In genomic region chr13:44218501-44219240, GRCh38 we compare ENCODE assay signal across 12 cellular contexts.
A peak's percentile ranks its signal among the peaks of the same experiment; 100 is the strongest.
DNase-seq lines count a peak whose midpoint lies in the region; ATAC-seq and TF ChIP-seq lines count a peak whose summit lies in the region.
"Had no signal": no experiment of that assay in that cellular context is flagged by ENCODE, and none has a peak within 500 bp of the region (broad histone marks: within the 10 kb centered on the region; RNA-seq: fewer than 3 reads in every experiment).

No MANE protein-coding gene starts in this region.

- peak overlapping the region; percentile 62 to 86 (median 78) for H3K27ac ChIP-seq in esophagus muscularis mucosa (replicated peaks in 1 of 4)
- no peak overlapping the region for H3K27ac ChIP-seq in GM23248

- no peaks in the 10 kb centered on the region for H3K9me3 ChIP-seq in esophagus muscularis mucosa
- H3K9me3 ChIP-seq in GM23248 (ENCODE audit: low read depth), result no peaks in the 10 kb centered on the region

- H3K4me3 Mint-ChIP-seq in activated naive CD4-positive, alpha-beta T cell treated with anti-CD3 and anti-CD28 coated beads, Interleukin-2, amount 10 ng/mL, durations not matched to agents 7 days and 5 days, result no peak overlapping the region
- H3K4me3 Mint-ChIP-seq: CD4-positive, alpha-beta memory T cell; stimulated activated memory B cell treated with anti-CD40 and anti-IgM and Interleukin-4, amounts not matched to agents 10 μg/mL and 1 μg/mL and 100 μg/mL, for 72 hours; T-helper 1 cell treated with Interleukin-12 subunit alpha and Interleukin-12 subunit beta and Interleukin-4 antibody, amounts not matched to agents 30 μg/mL and 1 μg/mL, for 36 hours had no signal

- intact Hi-C loops in esophagus muscularis mucosa (cut with DNase I), result no loop called here
- intact Hi-C loops in posterior vena cava (cut with DNase I), result no loop called here

- no peak overlapping the region for H2AFZ ChIP-seq in GM23248

- no peaks in the 10 kb centered on the region for H3K36me3 ChIP-seq in esophagus muscularis mucosa
- no peaks in the 10 kb centered on the region for H3K36me3 ChIP-seq in GM23248 (ENCODE audit: low read depth)

- no peaks in the 10 kb centered on the region for H3K9me3 Mint-ChIP-seq in activated naive CD4-positive, alpha-beta T cell treated with anti-CD3 and anti-CD28 coated beads, Interleukin-2, amount 10 ng/mL, durations not matched to agents 7 days and 5 days
- H3K9me3 Mint-ChIP-seq: stimulated activated memory B cell treated with anti-CD40 and anti-IgM and Interleukin-4, amounts not matched to agents 10 μg/mL and 1 μg/mL and 100 μg/mL, for 72 hours; T-helper 1 cell treated with Interleukin-12 subunit alpha and Interleukin-12 subunit beta and Interleukin-4 antibody, amounts not matched to agents 30 μg/mL and 1 μg/mL, for 36 hours had no signal

- H3K4me1 ChIP-seq in esophagus muscularis mucosa (peaks cover 31 to 55% (median 53%) of the 10 kb centered on the region in 4 donors), GM23248 (ENCODE audit: insufficient read depth) (no peaks in the 10 kb centered on the region)

- H3K4me1 Mint-ChIP-seq in activated naive CD4-positive, alpha-beta T cell treated with anti-CD3 and anti-CD28 coated beads, Interleukin-2, amount 10 ng/mL, durations not matched to agents 7 days and 5 days, result no peaks in the 10 kb centered on the region
- H3K4me1 Mint-ChIP-seq: CD4-positive, alpha-beta memory T cell; stimulated activated memory B cell treated with anti-CD40 and anti-IgM and Interleukin-4, amounts not matched to agents 10 μg/mL and 1 μg/mL and 100 μg/mL, for 72 hours had no signal

- DNase-seq in COLO668 (lab: John Stamatoyannopoulos, UW; ENCODE audit: unreplicated experiment) (peak; percentile 84), NCI-H345 treated with DMSO at 0.1 percent for 48 hours (lab: John Stamatoyannopoulos, UW; ENCODE audit: unreplicated experiment) (peak; percentile 90), esophagus muscularis mucosa (ENCODE audit: extremely low spot score) (no peak), posterior vena cava (ENCODE audit: low spot score) (peak; percentile 87), GM23248 (no peak)
- DNase-seq in activated naive CD4-positive, alpha-beta T cell treated with anti-CD3 and anti-CD28 coated beads, Interleukin-2, amount 10 ng/mL, durations not matched to agents 7 days and 5 days, result no peak
- no peak for DNase-seq in central memory CD4-positive, alpha-beta T cell
- DNase-seq: activated gamma-delta T cell treated with Interleukin-2 at 50 U/mL for 16 hours; CD4-positive, alpha-beta memory T cell had no signal

- no peak for TF ChIP-seq CTCF in esophagus muscularis mucosa (IDR thresholded peaks at IDR 0.05)

- H3K79me2 ChIP-seq in GM23248 (ENCODE audit: insufficient read depth), result no peaks in the 10 kb centered on the region

- H3K9me2 ChIP-seq in GM23248 (ENCODE audit: insufficient read depth), result no peaks in the 10 kb centered on the region

- ATAC-seq in GM21423 (IDR thresholded peaks at IDR 0.05; ENCODE audit: unreplicated experiment), result no peak
- ATAC-seq: stimulated activated memory B cell treated with anti-CD40 and anti-IgM and Interleukin-4, amounts not matched to agents 10 μg/mL and 1 μg/mL and 100 μg/mL, for 72 hours had no signal

- H3K4me3 ChIP-seq in esophagus muscularis mucosa (no peak overlapping the region), GM23248 (no peak overlapping the region)

- H3K9ac ChIP-seq in GM23248, result no peak overlapping the region

- H3K27me3 ChIP-seq in esophagus muscularis mucosa (no peaks in the 10 kb centered on the region), GM23248 (replicated peaks; ENCODE audit: insufficient read depth) (no peaks in the 10 kb centered on the region)

- H4K20me1 ChIP-seq in GM23248 (ENCODE audit: insufficient read depth), result no peaks in the 10 kb centered on the region

- H3K36me3 Mint-ChIP-seq in activated naive CD4-positive, alpha-beta T cell treated with anti-CD3 and anti-CD28 coated beads, Interleukin-2, amount 10 ng/mL, durations not matched to agents 7 days and 5 days, result no peaks in the 10 kb centered on the region
- H3K36me3 Mint-ChIP-seq: CD4-positive, alpha-beta memory T cell; stimulated activated memory B cell treated with anti-CD40 and anti-IgM and Interleukin-4, amounts not matched to agents 10 μg/mL and 1 μg/mL and 100 μg/mL, for 72 hours had no signal

- TF ChIP-seq POLR2A in esophagus muscularis mucosa (IDR thresholded peaks at IDR 0.05; ENCODE audit: low read depth), result no peak

- no peak overlapping the region for H3K4me2 ChIP-seq in GM23248 (ENCODE audit: unreplicated experiment)

- peaks cover 4% of the 10 kb centered on the region for H3K27me3 Mint-ChIP-seq in activated naive CD4-positive, alpha-beta T cell treated with anti-CD3 and anti-CD28 coated beads, Interleukin-2, amount 10 ng/mL, durations not matched to agents 7 days and 5 days

- 0 out of 2 replicates have a peak, but pooled peaks cover 3% of the 10 kb centered on the region for H3F3A ChIP-seq in GM23248 (ENCODE audit: insufficient read depth)

- 56% methylated on average over 10 of the region's 10 CpGs for WGBS in esophagus muscularis mucosa
- WGBS in GM23248 (ENCODE audit: low coverage in 1 of 2, low lambda C conversion rate in 2 of 2, missing lambda C conversion rate in 2 of 2), 2 experiments, result 29 to 33% methylated on average over 10 of the region's 10 CpGs

- in situ Hi-C loops in GM23248 (cut with MboI), result no loop called here

- TF ChIP-seq EP300 in esophagus muscularis mucosa (IDR thresholded peaks at IDR 0.05), result no peak

- CTCF ChIA-PET in activated naive CD4-positive, alpha-beta T cell treated with anti-CD3 and anti-CD28 coated beads, Interleukin-2, amount 10 ng/mL, durations not matched to agents 7 days and 5 days (lab: Charles Lee), result no interaction called here

- no peak overlapping the region for H3K27ac Mint-ChIP-seq in activated naive CD4-positive, alpha-beta T cell treated with anti-CD3 and anti-CD28 coated beads, Interleukin-2, amount 10 ng/mL, durations not matched to agents 7 days and 5 days
- H3K27ac Mint-ChIP-seq: CD4-positive, alpha-beta memory T cell; stimulated activated memory B cell treated with anti-CD40 and anti-IgM and Interleukin-4, amounts not matched to agents 10 μg/mL and 1 μg/mL and 100 μg/mL, for 72 hours; T-helper 1 cell treated with Interleukin-12 subunit alpha and Interleukin-12 subunit beta and Interleukin-4 antibody, amounts not matched to agents 30 μg/mL and 1 μg/mL, for 36 hours had no signal

Comparison
In these comparisons a context has a peak if more than half of its experiments do, and no peak if none do; other contexts are left out.
1. DNase-seq: peak in COLO668 (single experiment), NCI-H345 treated with DMSO at 0.1 percent for 48 hours (single experiment) and posterior vena cava (single experiment); none in esophagus muscularis mucosa (single experiment), GM23248 (single experiment), activated naive CD4-positive, alpha-beta T cell treated with anti-CD3 and anti-CD28 coated beads, Interleukin-2, amount 10 ng/mL, durations not matched to agents 7 days and 5 days (single experiment) and central memory CD4-positive, alpha-beta T cell (single experiment).